In genomic region chr13:102191951-102192461, GRCh38 we compare ENCODE assay signal across 13 cellular contexts.
A peak's percentile ranks its signal among the peaks of the same experiment; 100 is the strongest.
DNase-seq lines count a peak whose midpoint lies in the region; TF ChIP-seq lines count a peak whose summit lies in the region.
"Had no signal": no experiment of that assay in that cellular context is flagged by ENCODE, and none has a peak within 500 bp of the region (broad histone marks: within the 10 kb centered on the region; RNA-seq: fewer than 3 reads in every experiment).

No MANE protein-coding gene starts in this region.

- no peak for TF ChIP-seq CTCF in astrocyte of the cerebellum (IDR thresholded peaks at IDR 0.05; ENCODE audit: low read depth, low read length, missing control alignments)

- peak; percentile 8 for DNase-seq in AG20443 (ENCODE audit: low spot score)
- DNase-seq in HUDEP-2 (lab: John Stamatoyannopoulos, UW; ENCODE audit: unreplicated experiment in 76 of 76) = peak in 60 of 76 experiments; percentile 2 to 79 (median 40)
- peak; percentile 18 for DNase-seq in astrocyte of the cerebellum (ENCODE audit: low read depth)
- peak; percentile 39 for DNase-seq in kidney tubule cell (ENCODE audit: low spot score)
- DNase-seq in NCI-H1417 treated with DMSO at 0.1 percent for 48 hours (lab: John Stamatoyannopoulos, UW) = no peak
- no peak for DNase-seq in NCI-H1694 (lab: John Stamatoyannopoulos, UW)
- no peak for DNase-seq in 8988T
- no peak for DNase-seq in occipital lobe (lab: John Stamatoyannopoulos, UW)
- DNase-seq: activated CD8-positive, alpha-beta T cell treated with anti-CD3 and anti-CD28 coated beads, Interleukin-2, amount 10 ng/mL, durations not matched to agents 7 days and 5 days; activated naive CD4-positive, alpha-beta T cell treated with anti-CD3 and anti-CD28 coated beads, Interleukin-2, amount 50 U/mL, for 16 hours; GDM1; NCI-H2081 treated with DMSO at 0.1 percent for 48 hours had no signal

- H3K4me3 ChIP-seq in astrocyte of the cerebellum (ENCODE audit: low read depth, low read length) = no peak overlapping the region
- H3K4me3 ChIP-seq: coronary artery had no signal

- in situ Hi-C loops in astrocyte of the cerebellum (cut with HindIII; ENCODE audit: low sequenced_read_pairs) = no loop called here

Comparison
In these comparisons a context has a peak if more than half of its experiments do, and no peak if none do; other contexts are left out.
1. DNase-seq: peak in AG20443 (single experiment), HUDEP-2 (60 of 76), astrocyte of the cerebellum (single experiment) and kidney tubule cell (single experiment); none in NCI-H1417 treated with DMSO at 0.1 percent for 48 hours (single experiment), NCI-H1694 (single experiment), 8988T (single experiment) and occipital lobe (single experiment).